Comparison of ENCODE assay signal across 8 cellular contexts in genomic region chr3:160226740-160227048, GRCh38. TPM values are rescaled to one million over a fixed set of nuclear protein-coding genes. Genes with fewer than 3 reads are reported as not detected.
DNase-seq lines count a peak whose midpoint lies in the region; ATAC-seq and TF ChIP-seq lines count a peak whose summit lies in the region.

No MANE protein-coding gene starts in this region.

- no peak overlapping the region for H3K27ac ChIP-seq in esophagus squamous epithelium
- H3K27ac ChIP-seq in psoas muscle: no peak overlapping the region

- H3K4me3 ChIP-seq in Caco-2 (ENCODE audit: low read depth, low read length) (peak overlapping the region; percentile 86), NT2/D1 (ENCODE audit: insufficient read length, low read depth) (peak overlapping the region; percentile 50), esophagus squamous epithelium (peak overlapping the region; percentile 45 to 74 (median 68)), psoas muscle (peak overlapping the region; percentile 76)

- 23 to 33% methylated on average over 4 to 5 of the region's 12 CpGs for WGBS in esophagus squamous epithelium, 2 donors
- WGBS in psoas muscle, 3 donors: 15 to 18% (median 17%) methylated on average over 12 of the region's 12 CpGs

- no peaks in the 10 kb centered on the region for H3K27me3 ChIP-seq in Caco-2 (replicated peaks; ENCODE audit: control insufficient read depth, insufficient read depth, low read length)
- peaks cover 60% of the 10 kb centered on the region for H3K27me3 ChIP-seq in NT2/D1 (ENCODE audit: insufficient read depth, insufficient read length)
- H3K27me3 ChIP-seq in esophagus squamous epithelium: peaks cover 7 to 63% (median 8%) of the 10 kb centered on the region in 4 donors
- H3K27me3 ChIP-seq in psoas muscle (ENCODE audit: insufficient read depth in 3 of 3, low read length in 2 of 3): peaks cover 0 to 84% (median 9%) of the 10 kb centered on the region in 3 donors

- no peaks in the 10 kb centered on the region for H3K4me1 Mint-ChIP-seq in Caco-2 (ENCODE audit: low read depth, unreplicated experiment)

- H3K27me3 Mint-ChIP-seq in Caco-2 (ENCODE audit: insufficient read depth, unreplicated experiment): no peaks in the 10 kb centered on the region

- CTCF ChIA-PET in Caco-2 (lab: Charles Lee): interaction anchor here (2.2 kb wide), 1 partner anchor 195 kb away, joined by 12 read pairs; no protein-coding TSS in a partner anchor

- TF ChIP-seq CTCF in Caco-2 (IDR thresholded peaks at IDR 0.05; ENCODE audit: insufficient read depth in 1 of 2, low read depth in 1 of 2, low read length in 1 of 2, severe bottlenecking in 1 of 2, unreplicated experiment in 1 of 2) (no peak), esophagus squamous epithelium (IDR thresholded peaks at IDR 0.05) (no peak), psoas muscle (IDR thresholded peaks at IDR 0.05) (no peak)

- H3K9me3 ChIP-seq in Caco-2 (no peaks in the 10 kb centered on the region), NT2/D1 (ENCODE audit: insufficient read depth, low read length) (no peaks in the 10 kb centered on the region), esophagus squamous epithelium (no peaks in the 10 kb centered on the region), psoas muscle (no peaks in the 10 kb centered on the region)

- no peak for TF ChIP-seq POLR2A in esophagus squamous epithelium (IDR thresholded peaks at IDR 0.05)

- H3K36me3 Mint-ChIP-seq in Caco-2 (ENCODE audit: insufficient read depth, unreplicated experiment): peaks cover 6% of the 10 kb centered on the region

- H3K4me3 Mint-ChIP-seq in Caco-2 (ENCODE audit: unreplicated experiment): peak overlapping the region; percentile 90

- H3K9ac ChIP-seq in NT2/D1 (ENCODE audit: insufficient read length, low read depth): peak overlapping the region; percentile 73

- H3K4me1 ChIP-seq in Caco-2 (peaks cover 10% of the 10 kb centered on the region), NT2/D1 (ENCODE audit: insufficient read depth, insufficient read length) (peaks cover 7% of the 10 kb centered on the region), esophagus squamous epithelium (peaks cover 16 to 32% (median 22%) of the 10 kb centered on the region in 3 donors), psoas muscle (no peaks in the 10 kb centered on the region)

- H3K9me3 Mint-ChIP-seq in Caco-2 (ENCODE audit: unreplicated experiment): no peaks in the 10 kb centered on the region

- no peak for ATAC-seq in psoas muscle
- no peak for ATAC-seq in GM19324 (IDR thresholded peaks at IDR 0.05; ENCODE audit: low FRiP score, unreplicated experiment)

- BruUV-seq in Caco-2 (replicated peaks; lab: Mats Ljungman, UMichigan): no TSS peak

- POLR2A ChIA-PET in Caco-2 (lab: Charles Lee): no interaction called here

- H3K27ac Mint-ChIP-seq in Caco-2 (ENCODE audit: unreplicated experiment): peak overlapping the region; percentile 70

- DNase-seq in Caco-2: peak in 1 of 2 experiments; percentile 40
- DNase-seq in NT2/D1 (ENCODE audit: low read depth, low spot score): no peak
- DNase-seq in esophagus squamous epithelium (lab: John Stamatoyannopoulos, UW): no peak
- no peak for DNase-seq in psoas muscle
- no peak for DNase-seq in NOMO-1 treated with DMSO at 0.1 percent for 48 hours (lab: John Stamatoyannopoulos, UW; ENCODE audit: unreplicated experiment)
- DNase-seq in occipital lobe (lab: John Stamatoyannopoulos, UW): no peak
- DNase-seq in head of caudate nucleus: no peak

- H3K36me3 ChIP-seq in Caco-2 (ENCODE audit: control insufficient read depth, insufficient read depth, low read length) (no peaks in the 10 kb centered on the region), NT2/D1 (ENCODE audit: insufficient read depth, insufficient read length, low read length) (no peaks in the 10 kb centered on the region), esophagus squamous epithelium (no peaks in the 10 kb centered on the region), psoas muscle (ENCODE audit: insufficient read depth in 1 of 2, low read depth in 1 of 2) (no peaks in the 10 kb centered on the region)

- intact Hi-C loops in Caco-2 (cut with micrococcal nuclease; ENCODE audit: unreplicated experiment) (loop anchor here (1.0 kb wide), 1 partner anchor 26 kb away; no protein-coding TSS in a partner anchor), esophagus squamous epithelium (cut with DNase I) (no loop called here), psoas muscle (cut with DNase I) (no loop called here), head of caudate nucleus (cut with DNase I) (no loop called here)

RNA-seq across cellular contexts. Expression of gene C3orf80, which starts 1.5 kb away (rescaled TPM):
- total RNA-seq in Caco-2 (2022) (3.2 and 3.7 TPM in 2 replicates), esophagus squamous epithelium (10 to 100 TPM in 1 of 4 donors, 1 to 10 TPM in 2, under 1 TPM in 1; 0.53 to 13.2 (median 3.9) TPM), psoas muscle (under 1 TPM in 2 of 4 donors, not detected in 2; 0.10 to 0.26 TPM), occipital lobe (15.0 TPM)
- polyA plus RNA-seq in psoas muscle: under 1 TPM in 2 of 3 donors, not detected in 1; 0.04 TPM
